ENCODE assay signal across 1 cellular context in genomic region chr1:26177182-26177684, GRCh38.
TF ChIP-seq lines count a peak whose summit lies in the region.

A gene with protein sequence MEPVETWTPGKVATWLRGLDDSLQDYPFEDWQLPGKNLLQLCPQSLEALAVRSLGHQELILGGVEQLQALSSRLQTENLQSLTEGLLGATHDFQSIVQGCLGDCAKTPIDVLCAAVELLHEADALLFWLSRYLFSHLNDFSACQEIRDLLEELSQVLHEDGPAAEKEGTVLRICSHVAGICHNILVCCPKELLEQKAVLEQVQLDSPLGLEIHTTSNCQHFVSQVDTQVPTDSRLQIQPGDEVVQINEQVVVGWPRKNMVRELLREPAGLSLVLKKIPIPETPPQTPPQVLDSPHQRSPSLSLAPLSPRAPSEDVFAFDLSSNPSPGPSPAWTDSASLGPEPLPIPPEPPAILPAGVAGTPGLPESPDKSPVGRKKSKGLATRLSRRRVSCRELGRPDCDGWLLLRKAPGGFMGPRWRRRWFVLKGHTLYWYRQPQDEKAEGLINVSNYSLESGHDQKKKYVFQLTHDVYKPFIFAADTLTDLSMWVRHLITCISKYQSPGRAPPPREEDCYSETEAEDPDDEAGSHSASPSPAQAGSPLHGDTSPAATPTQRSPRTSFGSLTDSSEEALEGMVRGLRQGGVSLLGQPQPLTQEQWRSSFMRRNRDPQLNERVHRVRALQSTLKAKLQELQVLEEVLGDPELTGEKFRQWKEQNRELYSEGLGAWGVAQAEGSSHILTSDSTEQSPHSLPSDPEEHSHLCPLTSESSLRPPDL (plus strand): TSS chr1:26177491. CDS start chr1:26177548, 57 bp downstream.

TF ChIP-seq in GM12878, 131 proteins besides CTCF, POLR2A, EP300 and RAD21 (continued from another document):
- TF ChIP-seq, protein P1, sequence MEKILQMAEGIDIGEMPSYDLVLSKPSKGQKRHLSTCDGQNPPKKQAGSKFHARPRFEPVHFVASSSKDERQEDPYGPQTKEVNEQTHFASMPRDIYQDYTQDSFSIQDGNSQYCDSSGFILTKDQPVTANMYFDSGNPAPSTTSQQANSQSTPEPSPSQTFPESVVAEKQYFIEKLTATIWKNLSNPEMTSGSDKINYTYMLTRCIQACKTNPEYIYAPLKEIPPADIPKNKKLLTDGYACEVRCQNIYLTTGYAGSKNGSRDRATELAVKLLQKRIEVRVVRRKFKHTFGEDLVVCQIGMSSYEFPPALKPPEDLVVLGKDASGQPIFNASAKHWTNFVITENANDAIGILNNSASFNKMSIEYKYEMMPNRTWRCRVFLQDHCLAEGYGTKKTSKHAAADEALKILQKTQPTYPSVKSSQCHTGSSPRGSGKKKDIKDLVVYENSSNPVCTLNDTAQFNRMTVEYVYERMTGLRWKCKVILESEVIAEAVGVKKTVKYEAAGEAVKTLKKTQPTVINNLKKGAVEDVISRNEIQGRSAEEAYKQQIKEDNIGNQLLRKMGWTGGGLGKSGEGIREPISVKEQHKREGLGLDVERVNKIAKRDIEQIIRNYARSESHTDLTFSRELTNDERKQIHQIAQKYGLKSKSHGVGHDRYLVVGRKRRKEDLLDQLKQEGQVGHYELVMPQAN (conservative IDR thresholded peaks at IDR 0.05): no peak
- no peak for TF ChIP-seq POU2F2 (IDR thresholded peaks at IDR 0.05; ENCODE audit: borderline replicate concordance, low read depth, low read length)
TF ChIP-seq in GM12878: peak in this region for 0.
